Comparison of ENCODE assay signal across 8 cellular contexts in the genomic region with DNA sequence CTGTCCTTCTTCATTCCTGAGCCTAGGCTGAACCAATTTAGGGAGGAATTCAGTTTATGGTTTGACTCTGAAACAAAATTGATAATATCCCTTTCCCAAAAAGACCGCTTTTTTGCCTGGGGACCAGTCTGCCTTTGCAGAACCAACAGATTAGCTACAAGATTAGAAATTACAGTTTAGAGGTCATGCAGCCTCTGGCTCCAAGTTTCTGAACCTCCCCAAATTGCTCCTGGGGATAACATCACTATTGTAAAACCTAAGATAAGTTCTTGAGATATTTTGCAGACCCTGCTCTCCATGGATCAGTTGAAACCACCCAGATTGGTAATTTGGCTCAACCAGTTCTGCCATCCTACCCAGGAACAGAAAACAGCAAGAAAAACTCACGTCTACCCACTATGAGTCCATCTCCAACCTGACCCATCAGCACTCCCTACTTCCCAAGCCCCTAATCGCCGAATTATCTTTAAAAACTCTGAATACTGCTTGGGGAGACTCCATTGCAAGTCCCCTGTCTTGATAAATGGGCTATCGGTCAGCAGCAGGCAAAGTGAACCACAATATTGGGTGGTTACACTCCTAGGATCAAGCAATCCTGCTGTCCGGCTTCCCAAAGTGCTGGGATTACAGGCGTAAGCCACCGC. TPM values are rescaled to one million over a fixed set of nuclear protein-coding genes. Genes with fewer than 3 reads are reported as not detected.
A peak's percentile ranks its signal among the peaks of the same experiment; 100 is the strongest.
DNase-seq lines count a peak whose midpoint lies in the region; ATAC-seq and TF ChIP-seq lines count a peak whose summit lies in the region.

No MANE protein-coding gene starts in this region.

- intact Hi-C loops in left ventricle myocardium superior (cut with micrococcal nuclease) (no loop called here), spleen (cut with DNase I; ENCODE audit: low total_unique reads) (loop anchor here (10.0 kb wide), 1 partner anchor 61 kb away; a partner anchor contains a TSS), posterior cingulate gyrus (cut with DNase I) (loop anchor here (1.0 kb wide), 1 partner anchor 61 kb away; a partner anchor contains a TSS)

- TF ChIP-seq CTCF in WTC11 (IDR thresholded peaks at IDR 0.05) (no peak), spleen (IDR thresholded peaks at IDR 0.05 in 8 of 11, conservative IDR thresholded peaks at IDR 0.05 in 3 of 11) (no peak)

- peak; percentile 23 for ATAC-seq in HG02970 (IDR thresholded peaks at IDR 0.05; ENCODE audit: low FRiP score, unreplicated experiment)
- peak; percentile 30 for ATAC-seq in WTC11
- peak; percentile 60 for ATAC-seq in left ventricle myocardium superior

- H3K27me3 ChIP-seq in spleen (replicated peaks in 1 of 7) = no peaks in the 10 kb centered on the region

- peak overlapping the region; percentile 64 to 89 (median 76) for H3K4me3 ChIP-seq in spleen

- no peaks in the 10 kb centered on the region for H3K9me3 Mint-ChIP-seq in WTC11

- 9 to 17% (median 13%) methylated on average over 8 of the region's 8 CpGs for WGBS in spleen, 5 donors

- DNase-seq in DMS79 treated with DMSO at 0.1 percent for 48 hours (lab: John Stamatoyannopoulos, UW) = peak; percentile 41
- DNase-seq in DMS79 (lab: John Stamatoyannopoulos, UW) = no peak
- DNase-seq in WTC11 (ENCODE audit: low spot score) = no peak
- DNase-seq in left ventricle myocardium superior = no peak
- DNase-seq in spleen = no peak
- no peak for DNase-seq in epidermal melanocyte (ENCODE audit: insufficient read length, low spot score)
- no peak for DNase-seq in posterior cingulate gyrus

- peaks cover 12% of the 10 kb centered on the region for H3K27me3 Mint-ChIP-seq in WTC11 (ENCODE audit: low read depth)

- H3K36me3 Mint-ChIP-seq in WTC11 = peaks cover 44% of the 10 kb centered on the region

- peak overlapping the region; percentile 85 to 94 (median 90) for H3K27ac ChIP-seq in spleen

- no peaks in the 10 kb centered on the region for H3K9me3 ChIP-seq in spleen

- peak overlapping the region; percentile 99 for H3K4me3 Mint-ChIP-seq in WTC11

- no peak for TF ChIP-seq POLR2A in spleen (IDR thresholded peaks at IDR 0.05)

- peak overlapping the region; percentile 96 for H3K27ac Mint-ChIP-seq in WTC11

- CTCF ChIA-PET in WTC11 (lab: Charles Lee) = interaction anchor here (1.5 kb wide), 1 partner anchor 171 kb away, joined by 6 read pairs; no protein-coding TSS in a partner anchor

- POLR2A ChIA-PET in WTC11 (lab: Charles Lee) = interaction anchor here (0.5 to 1.6 kb wide), 5 partner anchors 10 to 62 kb away, joined by 3 to 12 read pairs (median 5); a partner anchor contains a TSS

- peaks cover 30% of the 10 kb centered on the region for H3K4me1 Mint-ChIP-seq in WTC11

- H3K36me3 ChIP-seq in spleen = peaks cover 0 to 26% (median 3%) of the 10 kb centered on the region in 6 donors

- H3K4me1 ChIP-seq in spleen = peaks cover 35 to 58% (median 47%) of the 10 kb centered on the region in 6 donors

TF ChIP-seq in WTC11, 78 proteins besides CTCF, POLR2A, EP300 and RAD21:
- no peak for TF ChIP-seq NR3C1 (CRISPR knock-in tag; conservative IDR thresholded peaks at IDR 0.05; ENCODE audit: low read depth)
- no peak for TF ChIP-seq SOX15 (CRISPR knock-in tag; IDR thresholded peaks at IDR 0.05)
- TF ChIP-seq, protein P1, sequence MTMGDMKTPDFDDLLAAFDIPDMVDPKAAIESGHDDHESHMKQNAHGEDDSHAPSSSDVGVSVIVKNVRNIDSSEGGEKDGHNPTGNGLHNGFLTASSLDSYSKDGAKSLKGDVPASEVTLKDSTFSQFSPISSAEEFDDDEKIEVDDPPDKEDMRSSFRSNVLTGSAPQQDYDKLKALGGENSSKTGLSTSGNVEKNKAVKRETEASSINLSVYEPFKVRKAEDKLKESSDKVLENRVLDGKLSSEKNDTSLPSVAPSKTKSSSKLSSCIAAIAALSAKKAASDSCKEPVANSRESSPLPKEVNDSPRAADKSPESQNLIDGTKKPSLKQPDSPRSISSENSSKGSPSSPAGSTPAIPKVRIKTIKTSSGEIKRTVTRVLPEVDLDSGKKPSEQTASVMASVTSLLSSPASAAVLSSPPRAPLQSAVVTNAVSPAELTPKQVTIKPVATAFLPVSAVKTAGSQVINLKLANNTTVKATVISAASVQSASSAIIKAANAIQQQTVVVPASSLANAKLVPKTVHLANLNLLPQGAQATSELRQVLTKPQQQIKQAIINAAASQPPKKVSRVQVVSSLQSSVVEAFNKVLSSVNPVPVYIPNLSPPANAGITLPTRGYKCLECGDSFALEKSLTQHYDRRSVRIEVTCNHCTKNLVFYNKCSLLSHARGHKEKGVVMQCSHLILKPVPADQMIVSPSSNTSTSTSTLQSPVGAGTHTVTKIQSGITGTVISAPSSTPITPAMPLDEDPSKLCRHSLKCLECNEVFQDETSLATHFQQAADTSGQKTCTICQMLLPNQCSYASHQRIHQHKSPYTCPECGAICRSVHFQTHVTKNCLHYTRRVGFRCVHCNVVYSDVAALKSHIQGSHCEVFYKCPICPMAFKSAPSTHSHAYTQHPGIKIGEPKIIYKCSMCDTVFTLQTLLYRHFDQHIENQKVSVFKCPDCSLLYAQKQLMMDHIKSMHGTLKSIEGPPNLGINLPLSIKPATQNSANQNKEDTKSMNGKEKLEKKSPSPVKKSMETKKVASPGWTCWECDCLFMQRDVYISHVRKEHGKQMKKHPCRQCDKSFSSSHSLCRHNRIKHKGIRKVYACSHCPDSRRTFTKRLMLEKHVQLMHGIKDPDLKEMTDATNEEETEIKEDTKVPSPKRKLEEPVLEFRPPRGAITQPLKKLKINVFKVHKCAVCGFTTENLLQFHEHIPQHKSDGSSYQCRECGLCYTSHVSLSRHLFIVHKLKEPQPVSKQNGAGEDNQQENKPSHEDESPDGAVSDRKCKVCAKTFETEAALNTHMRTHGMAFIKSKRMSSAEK (CRISPR knock-in tag; IDR thresholded peaks at IDR 0.05; ENCODE audit: borderline replicate concordance) = no peak
- TF ChIP-seq JAZF1 (CRISPR knock-in tag; IDR thresholded peaks at IDR 0.05) = no peak
- TF ChIP-seq, protein P2, sequence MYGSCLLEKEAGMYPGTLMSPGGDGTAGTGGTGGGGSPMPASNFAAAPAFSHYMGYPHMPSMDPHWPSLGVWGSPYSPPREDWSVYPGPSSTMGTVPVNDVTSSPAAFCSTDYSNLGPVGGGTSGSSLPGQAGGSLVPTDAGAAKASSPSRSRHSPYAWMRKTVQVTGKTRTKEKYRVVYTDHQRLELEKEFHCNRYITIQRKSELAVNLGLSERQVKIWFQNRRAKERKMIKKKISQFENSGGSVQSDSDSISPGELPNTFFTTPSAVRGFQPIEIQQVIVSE (CRISPR knock-in tag; IDR thresholded peaks at IDR 0.05; ENCODE audit: borderline replicate concordance) = no peak
- TF ChIP-seq CREM (CRISPR knock-in tag; IDR thresholded peaks at IDR 0.05) = no peak
- TF ChIP-seq, protein P3, sequence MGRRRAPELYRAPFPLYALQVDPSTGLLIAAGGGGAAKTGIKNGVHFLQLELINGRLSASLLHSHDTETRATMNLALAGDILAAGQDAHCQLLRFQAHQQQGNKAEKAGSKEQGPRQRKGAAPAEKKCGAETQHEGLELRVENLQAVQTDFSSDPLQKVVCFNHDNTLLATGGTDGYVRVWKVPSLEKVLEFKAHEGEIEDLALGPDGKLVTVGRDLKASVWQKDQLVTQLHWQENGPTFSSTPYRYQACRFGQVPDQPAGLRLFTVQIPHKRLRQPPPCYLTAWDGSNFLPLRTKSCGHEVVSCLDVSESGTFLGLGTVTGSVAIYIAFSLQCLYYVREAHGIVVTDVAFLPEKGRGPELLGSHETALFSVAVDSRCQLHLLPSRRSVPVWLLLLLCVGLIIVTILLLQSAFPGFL (CRISPR knock-in tag; IDR thresholded peaks at IDR 0.05; ENCODE audit: borderline replicate concordance) = no peak
- TF ChIP-seq ZNF416 (CRISPR knock-in tag; IDR thresholded peaks at IDR 0.05) = no peak
- TF ChIP-seq KAT7 (CRISPR knock-in tag; IDR thresholded peaks at IDR 0.05; ENCODE audit: borderline replicate concordance) = no peak
- no peak for TF ChIP-seq MXD4 (CRISPR knock-in tag; IDR thresholded peaks at IDR 0.05; ENCODE audit: borderline replicate concordance)
- TF ChIP-seq TCF7 (CRISPR knock-in tag; IDR thresholded peaks at IDR 0.05; ENCODE audit: low read depth) = no peak

RNA-seq across cellular contexts. Expression of a gene that starts 0.6 kb away (rescaled TPM):
- total RNA-seq in WTC11 (2021) (102 to 139 TPM (median 112 TPM) in 3 replicates), left ventricle myocardium superior (54.3 TPM), spleen (10 to 100 TPM; 55.2 to 94.8 (median 78.2) TPM)
- polyA plus RNA-seq in spleen = 10 to 100 TPM; 59.9 to 85.0 (median 69.8) TPM

RNA-seq across cellular contexts. Expression of a gene that starts 11.2 kb away (rescaled TPM):
- total RNA-seq in WTC11 (2021) (0.27 to 0.33 TPM (median 0.30 TPM) in 3 replicates), left ventricle myocardium superior (0.40 TPM), spleen (under 1 TPM; 0.17 to 0.85 (median 0.40) TPM)
- polyA plus RNA-seq in spleen = under 1 TPM; 0.19 to 0.29 (median 0.22) TPM
